ENCODE assay signal across 8 cellular contexts in genomic region chr22:39173787-39174497, GRCh38. TPM values are rescaled to one million over a fixed set of nuclear protein-coding genes. Genes with fewer than 3 reads are reported as not detected.
DNase-seq lines count a peak whose midpoint lies in the region; ATAC-seq, FAIRE-seq and TF ChIP-seq lines count a peak whose summit lies in the region.

No MANE protein-coding gene starts in this region.

- H3K27me3 ChIP-seq in NT2/D1 (ENCODE audit: insufficient read depth, insufficient read length): no peaks in the 10 kb centered on the region
- H3K27me3 ChIP-seq in left lung: no peaks in the 10 kb centered on the region

- H3K27ac Mint-ChIP-seq in activated naive CD8-positive, alpha-beta T cell treated with anti-CD3 and anti-CD28 coated beads, Interleukin-2, amount 10 ng/mL, durations not matched to agents 7 days and 5 days: peak overlapping the region; percentile 89
- peak overlapping the region; percentile 80 for H3K27ac Mint-ChIP-seq in stimulated activated naive CD8-positive, alpha-beta T cell treated with anti-CD3 and anti-CD28 coated beads, Interleukin-15, Interleukin-2, amounts not matched to agents 100 ng/mL and 50 ng/mL, for 24 hours

- no peaks in the 10 kb centered on the region for H3K9me3 Mint-ChIP-seq in activated naive CD8-positive, alpha-beta T cell treated with anti-CD3 and anti-CD28 coated beads, Interleukin-2, amount 10 ng/mL, durations not matched to agents 7 days and 5 days
- no peaks in the 10 kb centered on the region for H3K9me3 Mint-ChIP-seq in stimulated activated naive CD8-positive, alpha-beta T cell treated with anti-CD3 and anti-CD28 coated beads, Interleukin-15, Interleukin-2, amounts not matched to agents 100 ng/mL and 50 ng/mL, for 24 hours

- peaks cover 6% of the 10 kb centered on the region for H3K27me3 Mint-ChIP-seq in activated naive CD8-positive, alpha-beta T cell treated with anti-CD3 and anti-CD28 coated beads, Interleukin-2, amount 10 ng/mL, durations not matched to agents 7 days and 5 days
- no peaks in the 10 kb centered on the region for H3K27me3 Mint-ChIP-seq in stimulated activated naive CD8-positive, alpha-beta T cell treated with anti-CD3 and anti-CD28 coated beads, Interleukin-15, Interleukin-2, amounts not matched to agents 100 ng/mL and 50 ng/mL, for 24 hours

- H3K4me1 Mint-ChIP-seq in activated naive CD8-positive, alpha-beta T cell treated with anti-CD3 and anti-CD28 coated beads, Interleukin-2, amount 10 ng/mL, durations not matched to agents 7 days and 5 days: peaks cover 36% of the 10 kb centered on the region
- H3K4me1 Mint-ChIP-seq in stimulated activated naive CD8-positive, alpha-beta T cell treated with anti-CD3 and anti-CD28 coated beads, Interleukin-15, Interleukin-2, amounts not matched to agents 100 ng/mL and 50 ng/mL, for 24 hours (ENCODE audit: low read depth): peaks cover 54% of the 10 kb centered on the region

- H3K4me1 ChIP-seq in NT2/D1 (ENCODE audit: insufficient read depth, insufficient read length) (peaks cover 29% of the 10 kb centered on the region), left lung (peaks cover 35 to 67% of the 10 kb centered on the region in 2 donors)

- intact Hi-C loops in left lung (cut with DNase I): loop anchor here (5.0 to 10.0 kb wide), 2 partner anchors 138 to 141 kb away; partner anchors contain the start of gene RPL3 (in 1 of the 2)

- H3K9me3 ChIP-seq in NT2/D1 (ENCODE audit: insufficient read depth, low read length): no peaks in the 10 kb centered on the region
- no peaks in the 10 kb centered on the region for H3K9me3 ChIP-seq in left lung

- no peak for FAIRE-seq in frontal cortex (lab: Jason Lieb, UNC)

- H3K36me3 ChIP-seq in NT2/D1 (ENCODE audit: insufficient read depth, insufficient read length, low read length) (no peaks in the 10 kb centered on the region), left lung (no peaks in the 10 kb centered on the region)

- no peak for DNase-seq in NT2/D1 (ENCODE audit: low read depth, low spot score)
- DNase-seq in activated naive CD8-positive, alpha-beta T cell treated with anti-CD3 and anti-CD28 coated beads, Interleukin-2, amount 10 ng/mL, durations not matched to agents 7 days and 5 days: peak; percentile 51
- DNase-seq in left lung: no peak
- DNase-seq in erythroblast (lab: John Stamatoyannopoulos, UW): no peak
- DNase-seq in frontal cortex (ENCODE audit: low spot score in 2 of 2): no peak
- DNase-seq in HK-2 (ENCODE audit: unreplicated experiment): no peak

- H3K4me3 Mint-ChIP-seq in activated naive CD8-positive, alpha-beta T cell treated with anti-CD3 and anti-CD28 coated beads, Interleukin-2, amount 10 ng/mL, durations not matched to agents 7 days and 5 days: peak overlapping the region; percentile 68
- peak overlapping the region; percentile 17 for H3K4me3 Mint-ChIP-seq in stimulated activated naive CD8-positive, alpha-beta T cell treated with anti-CD3 and anti-CD28 coated beads, Interleukin-15, Interleukin-2, amounts not matched to agents 100 ng/mL and 50 ng/mL, for 24 hours

- peak overlapping the region; percentile 50 for H3K9ac ChIP-seq in NT2/D1 (ENCODE audit: insufficient read length, low read depth)

- H3K27ac ChIP-seq in left lung: peak overlapping the region; percentile 73 to 87

- POLR2A ChIA-PET in activated naive CD8-positive, alpha-beta T cell treated with anti-CD3 and anti-CD28 coated beads, Interleukin-2, amount 10 ng/mL, durations not matched to agents 7 days and 5 days (lab: Charles Lee): interaction anchor here (0.5 to 3.4 kb wide), 12 partner anchors 13 to 739 kb away, joined by 3 to 37 read pairs (median 3); partner anchors contain the start of genes CBX6 and RPL3

- ATAC-seq in activated naive CD8-positive, alpha-beta T cell treated with anti-CD3 and anti-CD28 coated beads, Interleukin-2, amount 10 ng/mL, durations not matched to agents 7 days and 5 days (ENCODE audit: low read depth): peak; percentile 23
- ATAC-seq in left lung (no peak), GM18870 (IDR thresholded peaks at IDR 0.05; ENCODE audit: unreplicated experiment) (no peak)

- H3K4me3 ChIP-seq in NT2/D1 (ENCODE audit: insufficient read length, low read depth) (no peak overlapping the region), left lung (no peak overlapping the region)

- no peaks in the 10 kb centered on the region for H3K36me3 Mint-ChIP-seq in activated naive CD8-positive, alpha-beta T cell treated with anti-CD3 and anti-CD28 coated beads, Interleukin-2, amount 10 ng/mL, durations not matched to agents 7 days and 5 days
- no peaks in the 10 kb centered on the region for H3K36me3 Mint-ChIP-seq in stimulated activated naive CD8-positive, alpha-beta T cell treated with anti-CD3 and anti-CD28 coated beads, Interleukin-15, Interleukin-2, amounts not matched to agents 100 ng/mL and 50 ng/mL, for 24 hours (ENCODE audit: low read depth)

- no peak for TF ChIP-seq POLR2A in erythroblast (IDR thresholded peaks at IDR 0.05; ENCODE audit: low read length)

- no peak for TF ChIP-seq CTCF in left lung (IDR thresholded peaks at IDR 0.05)

RNA-seq across cellular contexts. Expression of gene CBX7, which starts 21.5 kb away (rescaled TPM):
- total RNA-seq in activated naive CD8-positive, alpha-beta T cell treated with anti-CD3 and anti-CD28 coated beads, Interleukin-2, amount 10 ng/mL, durations not matched to agents 7 days and 5 days: 10 to 100 TPM; 64.2 to 71.3 TPM
- 10 to 100 TPM; 17.1 to 17.7 TPM for total RNA-seq in left lung
- 6.1 TPM for total RNA-seq in frontal cortex
